Comparison of ENCODE assay signal across 13 cellular contexts in genomic region chr12:99259040-99259934, GRCh38.
DNase-seq lines count a peak whose midpoint lies in the region; ATAC-seq and TF ChIP-seq lines count a peak whose summit lies in the region.
"Had no signal": no experiment of that assay in that cellular context is flagged by ENCODE, and none has a peak within 500 bp of the region (broad histone marks: within the 10 kb centered on the region; RNA-seq: fewer than 3 reads in every experiment).

No MANE protein-coding gene starts in this region.

- DNase-seq in ELF-1 (ENCODE audit: low read depth, low spot score) (peak; percentile 5), RPMI7951 (ENCODE audit: low read depth) (peak; percentile 51), fibroblast of pulmonary artery (ENCODE audit: low read depth) (peak; percentile 0), nephron progenitor cell (no peak), RKO (ENCODE audit: low spot score) (no peak)
- no peak for DNase-seq in CD4-positive, alpha-beta memory T cell
- DNase-seq in stimulated activated naive CD8-positive, alpha-beta T cell treated with anti-CD3 and anti-CD28 coated beads, Interleukin-15, Interleukin-2, amounts not matched to agents 100 U/mL and 50 U/mL, for 24 hours, result no peak
- DNase-seq: BE2C; effector CD4-positive, alpha-beta T cell; NCI-H510A; stimulated activated CD4-positive, alpha-beta T cell treated with anti-CD3 and anti-CD28 coated beads, Interleukin-1b, Interleukin-23, amount 100 ng/mL, for 48 hours had no signal

- POLR2A ChIA-PET in CD4-positive, alpha-beta memory T cell (lab: Charles Lee; ENCODE audit: partially characterized antibody), result no interaction called here

- H3K27ac ChIP-seq in CD4-positive, alpha-beta memory T cell (ENCODE audit: low read depth, low read length), result no peak overlapping the region
- H3K27ac ChIP-seq: RWPE1 had no signal

- no peak for ATAC-seq in GM19455 (IDR thresholded peaks at IDR 0.05; ENCODE audit: unreplicated experiment)
- no peak for ATAC-seq in stimulated activated naive CD8-positive, alpha-beta T cell treated with anti-CD3 and anti-CD28 coated beads, Interleukin-15, Interleukin-2, amounts not matched to agents 100 U/mL and 50 U/mL, for 24 hours

- no peaks in the 10 kb centered on the region for H3K36me3 Mint-ChIP-seq in nephron progenitor cell (ENCODE audit: low read depth)
- H3K36me3 Mint-ChIP-seq in CD4-positive, alpha-beta memory T cell, result no peaks in the 10 kb centered on the region

- no peaks in the 10 kb centered on the region for H3K27me3 ChIP-seq in CD4-positive, alpha-beta memory T cell (ENCODE audit: insufficient read depth, low read length)
- H3K27me3 ChIP-seq: BE2C had no signal

- no peak for TF ChIP-seq CTCF in fibroblast of pulmonary artery (IDR thresholded peaks at IDR 0.05; ENCODE audit: low read length, missing control alignments)
- TF ChIP-seq CTCF in nephron progenitor cell (IDR thresholded peaks at IDR 0.05), result no peak

- H3K27me3 Mint-ChIP-seq in nephron progenitor cell (ENCODE audit: low read depth, poor library complexity), result peaks cover 5% of the 10 kb centered on the region
- H3K27me3 Mint-ChIP-seq in CD4-positive, alpha-beta memory T cell, result no peaks in the 10 kb centered on the region

- H3K4me1 Mint-ChIP-seq in nephron progenitor cell, result peaks cover 19% of the 10 kb centered on the region
- H3K4me1 Mint-ChIP-seq in CD4-positive, alpha-beta memory T cell, result peaks cover 0 to 1% (median 0%) of the 10 kb centered on the region in 4 donors

- H3K4me3 Mint-ChIP-seq in nephron progenitor cell, result no peak overlapping the region
- H3K4me3 Mint-ChIP-seq in CD4-positive, alpha-beta memory T cell, result no peak overlapping the region

- H3K4me1 ChIP-seq in CD4-positive, alpha-beta memory T cell (ENCODE audit: insufficient read depth, low read length), result no peaks in the 10 kb centered on the region
- H3K4me1 ChIP-seq: BE2C had no signal

- peak overlapping the region; percentile 58 for H3K27ac Mint-ChIP-seq in nephron progenitor cell
- no peak overlapping the region for H3K27ac Mint-ChIP-seq in CD4-positive, alpha-beta memory T cell

- intact Hi-C loops in CD4-positive, alpha-beta memory T cell (cut with micrococcal nuclease), result no loop called here

- H3K4me3 ChIP-seq in fibroblast of pulmonary artery (replicated peaks; ENCODE audit: low read depth, low read length), result no peak overlapping the region
- H3K4me3 ChIP-seq in CD4-positive, alpha-beta memory T cell (ENCODE audit: low read length in 2 of 2), result no peak overlapping the region

- no peaks in the 10 kb centered on the region for H3K36me3 ChIP-seq in CD4-positive, alpha-beta memory T cell (ENCODE audit: insufficient read depth, low read length)
- H3K36me3 ChIP-seq: BE2C had no signal

- H3K9me3 ChIP-seq in CD4-positive, alpha-beta memory T cell (ENCODE audit: control insufficient read depth in 1 of 2, low read length in 2 of 2), result no peaks in the 10 kb centered on the region
- H3K9me3 ChIP-seq: BE2C had no signal

- no peaks in the 10 kb centered on the region for H3K9me3 Mint-ChIP-seq in nephron progenitor cell
- H3K9me3 Mint-ChIP-seq in CD4-positive, alpha-beta memory T cell, result peaks cover 0 to 5% (median 2%) of the 10 kb centered on the region in 8 donors

- CTCF ChIA-PET in CD4-positive, alpha-beta memory T cell (lab: Charles Lee; ENCODE audit: partially characterized antibody), result no interaction called here

Comparison
In these comparisons a context has a peak if more than half of its experiments do, and no peak if none do; other contexts are left out.
1. DNase-seq: peak in ELF-1 (single experiment), RPMI7951 (single experiment) and fibroblast of pulmonary artery (single experiment); none in nephron progenitor cell (single experiment), CD4-positive, alpha-beta memory T cell (0 of 5), RKO (single experiment) and stimulated activated naive CD8-positive, alpha-beta T cell treated with anti-CD3 and anti-CD28 coated beads, Interleukin-15, Interleukin-2, amounts not matched to agents 100 U/mL and 50 U/mL, for 24 hours (single experiment).